27 cellular contexts compared by ENCODE assay signal in the genomic region with DNA sequence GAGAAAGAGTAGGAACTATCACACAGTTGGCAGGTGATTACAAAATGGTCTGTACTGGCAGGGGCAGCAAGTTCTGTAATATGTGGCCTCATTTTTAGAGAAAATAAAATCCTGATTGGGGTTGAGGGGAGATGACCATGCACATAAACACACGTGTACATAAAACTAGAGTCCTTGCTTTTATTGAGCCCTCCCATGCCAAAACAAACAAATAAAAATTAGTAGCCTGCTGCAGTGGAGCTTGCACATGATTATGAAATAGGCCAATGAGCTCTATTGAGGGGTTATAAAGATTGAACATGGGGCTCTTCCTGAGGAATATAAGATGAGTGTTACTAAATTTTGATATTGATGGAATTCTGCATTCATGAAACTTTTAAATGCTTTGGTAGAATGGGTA.
"Had no signal": no experiment of that assay in that cellular context is flagged by ENCODE, and none has a peak within 500 bp of the region (broad histone marks: within the 10 kb centered on the region; RNA-seq: fewer than 3 reads in every experiment).

No MANE protein-coding gene starts in this region.

- ATAC-seq: activated CD4-positive, CD25-positive, alpha-beta regulatory T cell treated with anti-CD3 and anti-CD28 coated beads, Interleukin-2, amount 50 U/mL, for 24 hours; activated CD8-positive, alpha-beta T cell treated with anti-CD3 and anti-CD28 coated beads for 36 hours; activated T-cell treated with anti-CD3 and anti-CD28 coated beads, Interleukin-2, amount 50 U/mL, for 4 hours; activated T-helper 17 cell treated with anti-CD3 and anti-CD28 coated beads, Interleukin-2, amount 50 U/mL, for 72 hours; effector memory CD8-positive, alpha-beta T cell; gastroesophageal sphincter had no signal

- H3K4me1 ChIP-seq: esophagus squamous epithelium, gastroesophageal sphincter had no signal

- H3K9me3 ChIP-seq: esophagus squamous epithelium, gastroesophageal sphincter had no signal

- DNase-seq: activated B cell treated with CpG ODN at 0.5 μM for 24 hours; activated CD4-positive, alpha-beta T cell treated with anti-CD3 and anti-CD28 coated beads for 48 hours; activated CD4-positive, alpha-beta T cell treated with anti-CD3 and anti-CD28 coated beads, Interleukin-2, amount 50 U/mL, for 1 hour; activated CD4-positive, alpha-beta T cell treated with anti-CD3 and anti-CD28 coated beads, Interleukin-2, amount 50 U/mL, for 48 hours; activated CD8-positive, alpha-beta memory T cell treated with anti-CD3 and anti-CD28 coated beads for 24 hours; activated CD8-positive, alpha-beta T cell treated with anti-CD3 and anti-CD28 coated beads for 36 hours; activated effector memory CD4-positive, alpha-beta T cell treated with Interleukin-2 at 50 U/mL for 16 hours; activated gamma-delta T cell treated with Interleukin-2 at 50 U/mL for 16 hours; activated naive CD4-positive, alpha-beta T cell treated with anti-CD3 and anti-CD28 coated beads, Interleukin-2, amount 50 U/mL, for 16 hours; activated naive CD4-positive, alpha-beta T cell treated with Interleukin-2 at 50 U/mL for 16 hours; activated T-cell treated with anti-CD3 and anti-CD28 coated beads, Interleukin-2, amount 50 U/mL, for 4 hours; amniotic stem cell; anterior cingulate cortex; brain microvascular endothelial cell; caudate nucleus; cortex of kidney; dermis blood vessel endothelial cell; effector CD4-positive, alpha-beta T cell; effector memory CD8-positive, alpha-beta T cell; esophagus squamous epithelium; foreskin melanocyte; head of caudate nucleus; T-helper 2 cell; WERI-Rb-1 had no signal

- H3K36me3 ChIP-seq: brain microvascular endothelial cell, esophagus squamous epithelium, gastroesophageal sphincter, WERI-Rb-1 had no signal

- H3K27me3 ChIP-seq: brain microvascular endothelial cell, esophagus squamous epithelium, gastroesophageal sphincter had no signal

- H3K4me3 ChIP-seq: esophagus squamous epithelium, gastroesophageal sphincter had no signal

- H3K27ac ChIP-seq: brain microvascular endothelial cell, esophagus squamous epithelium, gastroesophageal sphincter, WERI-Rb-1 had no signal
